In genomic region chr7:39923086-39923485, GRCh38 we compare ENCODE assay signal across 9 cellular contexts.
"Had no signal": no experiment of that assay in that cellular context is flagged by ENCODE, and none has a peak within 500 bp of the region (broad histone marks: within the 10 kb centered on the region; RNA-seq: fewer than 3 reads in every experiment).

No MANE protein-coding gene starts in this region.

- H3K4me3 ChIP-seq: GM23248, HAP-1 had no signal

- H3K4me3 Mint-ChIP-seq: HFFc6, IgD-negative memory B cell had no signal

- H3K9ac ChIP-seq: GM23248 had no signal

- H3K9me3 ChIP-seq: HAP-1 had no signal

- H2AFZ ChIP-seq: GM23248 had no signal

- H3K36me3 ChIP-seq: HAP-1 had no signal

- DNase-seq: GM23248, GOT3, H7, HFFc6 had no signal

- ATAC-seq: HCT116, HepG2 had no signal

- H3K27ac Mint-ChIP-seq: HFFc6, IgD-negative memory B cell had no signal

- H3K27ac ChIP-seq: GM23248, HL-60 had no signal

- H3K9me3 Mint-ChIP-seq: HFFc6, IgD-negative memory B cell had no signal
